8 cellular contexts compared by ENCODE assay signal in genomic region chr7:77797734-77798393, GRCh38. TPM values are rescaled to one million over a fixed set of nuclear protein-coding genes. Genes with fewer than 3 reads are reported as not detected.
DNase-seq lines count a peak whose midpoint lies in the region; TF ChIP-seq lines count a peak whose summit lies in the region.

No MANE protein-coding gene starts in this region.

- H3K9me3 Mint-ChIP-seq in type B pancreatic cell: no peaks in the 10 kb centered on the region

- H3K4me1 ChIP-seq in colonic mucosa (peaks cover 11% of the 10 kb centered on the region), mesendoderm (ENCODE audit: control insufficient read depth, low read depth, low read length) (peaks cover 9% of the 10 kb centered on the region)

- peak overlapping the region; percentile 42 for H2BK5ac ChIP-seq in mesendoderm (ENCODE audit: low read length)

- no peak overlapping the region for H2BK120ac ChIP-seq in mesendoderm (ENCODE audit: low read depth, low read length)

- no CpG with 5 or more reads among the region's 35 CpGs for WGBS in mesendoderm (ENCODE audit: extremely low coverage, insufficient coverage, low lambda C conversion rate)

- peak overlapping the region; percentile 92 for H3K27ac Mint-ChIP-seq in type B pancreatic cell

- peaks cover 27% of the 10 kb centered on the region for H3K4me1 Mint-ChIP-seq in type B pancreatic cell (ENCODE audit: unreplicated experiment)

- H3K27ac ChIP-seq in colonic mucosa (peak overlapping the region; percentile 90), mesendoderm (ENCODE audit: low read depth, low read length) (peak overlapping the region; percentile 83)

- peaks cover 12% of the 10 kb centered on the region for H3K36me3 Mint-ChIP-seq in type B pancreatic cell

- peaks cover 9% of the 10 kb centered on the region for H3K79me1 ChIP-seq in mesendoderm (ENCODE audit: low read length)

- H3K36me3 ChIP-seq in colonic mucosa: no peaks in the 10 kb centered on the region
- no peaks in the 10 kb centered on the region for H3K36me3 ChIP-seq in mesendoderm (ENCODE audit: control insufficient read depth, insufficient read depth, low read length)

- H4K5ac ChIP-seq in mesendoderm (ENCODE audit: low read length): no peak overlapping the region

- peak overlapping the region; percentile 98 for H3K56ac ChIP-seq in mesendoderm (ENCODE audit: low read length)

- intact Hi-C loops in colonic mucosa (cut with DNase I): no loop called here

- H3K18ac ChIP-seq in mesendoderm (ENCODE audit: low read length): peak overlapping the region; percentile 80

- H3K27me3 ChIP-seq in colonic mucosa (no peaks in the 10 kb centered on the region), mesendoderm (ENCODE audit: insufficient read depth, low read length, poor library complexity) (no peaks in the 10 kb centered on the region)

- peak overlapping the region; percentile 94 to 100 for H3K9ac ChIP-seq in colonic mucosa (ENCODE audit: low read depth in 2 of 2, low read length in 2 of 2)
- peak overlapping the region; percentile 96 for H3K9ac ChIP-seq in mesendoderm (ENCODE audit: low read length)

- H3K4me3 ChIP-seq in NB4 (ENCODE audit: low read depth, low read length) (peak overlapping the region; percentile 88), colonic mucosa (peak overlapping the region; percentile 76), mesendoderm (ENCODE audit: low read length) (peak overlapping the region; percentile 96)

- no peak overlapping the region for H4K8ac ChIP-seq in mesendoderm (ENCODE audit: low read depth, low read length)

- TF ChIP-seq POLR2A in NB4 (IDR thresholded peaks at IDR 0.05; ENCODE audit: extremely low read depth, insufficient read length): peak; percentile 42

- no peak overlapping the region for H2AK5ac ChIP-seq in mesendoderm (ENCODE audit: low read length)

- no peak overlapping the region for H3K4ac ChIP-seq in mesendoderm (ENCODE audit: low read depth, low read length)

- DNase-seq in NK-92 treated with Interleukin-12 subunit alpha and Interleukin-12 subunit beta, amount 100 ng/mL, for 24 hours (lab: John Stamatoyannopoulos, UW): peak; percentile 63
- DNase-seq in NK-92 (lab: John Stamatoyannopoulos, UW; ENCODE audit: unreplicated experiment) (no peak), HCEC 1CT (peak; percentile 32), NB4 (ENCODE audit: low read depth) (no peak), colonic mucosa (no peak), mesendoderm (no peak), type B pancreatic cell (ENCODE audit: extremely low spot score, unreplicated experiment) (no peak), SW 1271 (lab: John Stamatoyannopoulos, UW) (no peak)

- H3K4me2 ChIP-seq in mesendoderm (ENCODE audit: low read length): peak overlapping the region; percentile 93

- no peak overlapping the region for H2BK15ac ChIP-seq in mesendoderm (replicated peaks; ENCODE audit: low read depth)

- no peaks in the 10 kb centered on the region for H3K27me3 Mint-ChIP-seq in type B pancreatic cell

- TF ChIP-seq CTCF in NB4 (IDR thresholded peaks at IDR 0.05; ENCODE audit: low read depth, low read length): no peak
- no peak for TF ChIP-seq CTCF in colonic mucosa (IDR thresholded peaks at IDR 0.05)
- no peak for TF ChIP-seq CTCF in type B pancreatic cell (conservative IDR thresholded peaks at IDR 0.05)

- peak overlapping the region; percentile 91 for H3K23ac ChIP-seq in mesendoderm (ENCODE audit: low read length)

- peaks cover 11% of the 10 kb centered on the region for H3K79me2 ChIP-seq in mesendoderm (ENCODE audit: control insufficient read depth, insufficient read depth, low read length)

- peak overlapping the region; percentile 93 for H3K4me3 Mint-ChIP-seq in type B pancreatic cell

- H3K9me3 ChIP-seq in colonic mucosa: no peaks in the 10 kb centered on the region

RNA-seq across cellular contexts. Expression of gene TMEM60, which starts 0.4 kb away (rescaled TPM):
- total RNA-seq in colonic mucosa (10 to 100 TPM; 12.6 to 19.8 TPM), type B pancreatic cell (ENCODE audit: low replicate concordance) (16.1 and 17.0 TPM in 2 replicates)
- polyA plus RNA-seq in mesendoderm (2013, experiment 1 of 2): 13.0 TPM
- 11.6 TPM for polyA plus RNA-seq in mesendoderm (2013, experiment 2 of 2)

RNA-seq across cellular contexts. Expression of gene PHTF2, which starts 0.7 kb away (rescaled TPM):
- total RNA-seq in colonic mucosa (10 to 100 TPM in 1 of 2 donors, 1 to 10 TPM in 1; 9.7 to 13.9 TPM), type B pancreatic cell (ENCODE audit: low replicate concordance) (11.5 and 18.6 TPM in 2 replicates)
- polyA plus RNA-seq in mesendoderm (2013, experiment 1 of 2): 12.3 TPM
- polyA plus RNA-seq in mesendoderm (2013, experiment 2 of 2): 12.5 TPM

Comparison
In these comparisons a context has a peak if more than half of its experiments do, and no peak if none do; other contexts are left out.
1. DNase-seq: peak in NK-92 treated with Interleukin-12 subunit alpha and Interleukin-12 subunit beta, amount 100 ng/mL, for 24 hours (single experiment) and HCEC 1CT (single experiment); none in NK-92 (single experiment), NB4 (single experiment), colonic mucosa (single experiment), mesendoderm (single experiment), type B pancreatic cell (single experiment) and SW 1271 (0 of 2).
2. Peak in every context shown above with its lines, with median percentiles within 50 percentile points of each other: H3K4me3 ChIP-seq.